In genomic region chr9:90607701-90608122, GRCh38 we compare ENCODE assay signal across 17 cellular contexts. TPM values are rescaled to one million over a fixed set of nuclear protein-coding genes. Genes with fewer than 3 reads are reported as not detected.
"Had no signal": no experiment of that assay in that cellular context is flagged by ENCODE, and none has a peak within 500 bp of the region (broad histone marks: within the 10 kb centered on the region; RNA-seq: fewer than 3 reads in every experiment).

No MANE protein-coding gene starts in this region.

- H3K4me2 ChIP-seq: neural progenitor cell had no signal

- H3K36me3 ChIP-seq: left ventricle myocardium inferior, neural progenitor cell had no signal

- DNase-seq: activated CD4-positive, alpha-beta T cell treated with anti-CD3 and anti-CD28 coated beads for 36 hours; activated CD4-positive, alpha-beta T cell treated with anti-CD3 and anti-CD28 coated beads, Interleukin-2, amount 50 U/mL, for 48 hours; dermis blood vessel endothelial cell; effector memory CD8-positive, alpha-beta T cell; left ventricle myocardium inferior; mucosa of descending colon; naive thymus-derived CD4-positive, alpha-beta T cell; psoas muscle; stimulated activated CD4-positive, alpha-beta T cell treated with anti-CD3 and anti-CD28 coated beads, Interleukin-4, amount 100 ng/mL, for 4 hours; stimulated activated naive B cell treated with anti-CD40 and anti-IgM and Interleukin-4, amounts not matched to agents 10 μg/mL and 1 μg/mL and 100 μg/mL, for 72 hours; T-helper 2 cell had no signal

- ATAC-seq: activated CD4-positive, alpha-beta T cell treated with anti-CD3 and anti-CD28 coated beads for 36 hours; effector memory CD8-positive, alpha-beta T cell; mucosa of descending colon; naive thymus-derived CD4-positive, alpha-beta T cell; psoas muscle; sciatic nerve; stimulated activated naive B cell treated with anti-CD40 and anti-IgM and Interleukin-4, amounts not matched to agents 10 μg/mL and 1 μg/mL and 100 μg/mL, for 72 hours; WTC11 had no signal

- H3K9me3 ChIP-seq: left ventricle myocardium inferior, mucosa of descending colon, psoas muscle had no signal

- H3K4me3 ChIP-seq: left ventricle myocardium inferior, mucosa of descending colon, neural progenitor cell, psoas muscle had no signal

- FAIRE-seq: islet of Langerhans, urothelium cell line had no signal

- H3K27ac ChIP-seq: left ventricle myocardium inferior, neural progenitor cell, psoas muscle had no signal

- H2AFZ ChIP-seq: neural progenitor cell had no signal

- H3K27me3 ChIP-seq: neural progenitor cell had no signal

- H3K4me1 ChIP-seq: left ventricle myocardium inferior, neural progenitor cell, psoas muscle had no signal

RNA-seq across cellular contexts. Expression of gene DIRAS2, which starts 34.9 kb away (rescaled TPM):
- total RNA-seq: activated CD4-positive, alpha-beta T cell treated with anti-CD3 and anti-CD28 coated beads for 36 hours; naive thymus-derived CD4-positive, alpha-beta T cell; osteoblast had no signal
- polyA plus RNA-seq: naive thymus-derived CD4-positive, alpha-beta T cell had no signal
